In the genomic region with DNA sequence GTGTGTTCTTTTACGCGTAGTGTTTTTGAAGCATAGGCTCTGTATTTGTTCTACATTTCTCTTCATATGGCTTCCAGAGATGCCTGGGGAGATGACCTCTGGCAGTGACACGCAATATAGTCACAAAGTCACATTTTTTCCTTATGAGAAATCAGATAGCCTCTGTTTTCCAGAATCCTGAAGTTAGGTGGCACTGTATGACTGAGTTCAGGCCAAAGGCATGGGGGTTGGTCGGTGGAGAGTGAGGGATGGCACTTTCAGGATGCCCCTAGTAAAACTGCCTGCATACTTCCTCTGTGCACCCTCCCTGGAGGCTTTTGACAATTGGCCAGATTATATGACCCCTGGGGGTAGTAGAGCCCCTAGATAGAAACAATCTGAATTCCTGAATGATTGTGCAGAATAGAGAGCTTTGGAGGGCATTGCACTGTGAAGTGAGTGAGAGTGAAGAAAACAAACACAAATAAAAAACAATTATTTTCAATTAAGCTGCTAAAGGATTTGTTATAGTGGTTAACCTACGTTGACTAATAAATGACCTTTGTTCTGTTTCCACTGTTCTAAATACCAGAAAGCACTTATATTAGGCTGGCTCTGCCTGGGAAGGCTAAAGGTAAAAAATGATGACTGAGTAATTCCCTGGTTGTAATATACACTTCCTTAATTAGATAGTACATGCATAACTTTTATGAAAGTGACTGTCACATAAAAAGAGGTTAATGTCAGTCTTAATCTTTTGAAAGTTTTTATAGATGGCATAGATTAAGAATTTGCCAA, we compare ENCODE assay signal across 13 cellular contexts.
DNase-seq lines count a peak whose midpoint lies in the region; ATAC-seq and TF ChIP-seq lines count a peak whose summit lies in the region.
"Had no signal": no experiment of that assay in that cellular context is flagged by ENCODE, and none has a peak within 500 bp of the region (broad histone marks: within the 10 kb centered on the region; RNA-seq: fewer than 3 reads in every experiment).

No MANE protein-coding gene starts in this region.

- POLR2A ChIA-PET in MCF 10A (lab: Yijun Ruan, JAX), result interaction anchor here (0.8 kb wide), 1 partner anchor 12 kb away, joined by 3 read pairs; no protein-coding TSS in a partner anchor

- H3K4me2 ChIP-seq in fibroblast of lung (ENCODE audit: extremely low read depth, insufficient read depth, low read length), result no peak overlapping the region

- no peaks in the 10 kb centered on the region for H3K9me3 Mint-ChIP-seq in MCF 10A (ENCODE audit: unreplicated experiment)

- peaks cover 5% of the 10 kb centered on the region for H3K4me1 Mint-ChIP-seq in MCF 10A (ENCODE audit: insufficient read depth, unreplicated experiment)
- H3K4me1 Mint-ChIP-seq: naive B cell had no signal

- H3K27me3 ChIP-seq in breast epithelium (no peaks in the 10 kb centered on the region), SJCRH30 (no peaks in the 10 kb centered on the region), fibroblast of lung (ENCODE audit: control insufficient read depth, insufficient read depth, low read length) (no peaks in the 10 kb centered on the region)
- H3K27me3 ChIP-seq: ascending aorta, tibial nerve had no signal

- H3K4me3 ChIP-seq in breast epithelium, result no peak overlapping the region
- no peak overlapping the region for H3K4me3 ChIP-seq in SJCRH30
- H3K4me3 ChIP-seq in fibroblast of lung (replicated peaks in 1 of 4; ENCODE audit: control extremely low read depth in 1 of 4, insufficient read depth in 1 of 4, low read depth in 3 of 4, low read length in 4 of 4), result no peak overlapping the region
- H3K4me3 ChIP-seq: ascending aorta, tibial nerve had no signal

- H3K27me3 Mint-ChIP-seq in MCF 10A (ENCODE audit: insufficient read depth, unreplicated experiment), result no peaks in the 10 kb centered on the region
- H3K27me3 Mint-ChIP-seq: naive B cell had no signal

- no peaks in the 10 kb centered on the region for H3K79me2 ChIP-seq in fibroblast of lung (ENCODE audit: control insufficient read depth, insufficient read depth, low read length)

- H3K9me3 ChIP-seq in breast epithelium, result no peaks in the 10 kb centered on the region
- H3K9me3 ChIP-seq in SJCRH30 (replicated peaks), result no peaks in the 10 kb centered on the region
- no peaks in the 10 kb centered on the region for H3K9me3 ChIP-seq in fibroblast of lung (ENCODE audit: control insufficient read depth, insufficient read depth, low read depth, low read length)
- H3K9me3 ChIP-seq: ascending aorta, tibial nerve had no signal

- H3K4me3 Mint-ChIP-seq in MCF 10A (ENCODE audit: unreplicated experiment), result no peak overlapping the region
- H3K4me3 Mint-ChIP-seq: naive B cell had no signal

- no peak overlapping the region for H2AFZ ChIP-seq in fibroblast of lung (ENCODE audit: low read length)

- no peak overlapping the region for H3K27ac ChIP-seq in breast epithelium
- no peak overlapping the region for H3K27ac ChIP-seq in SJCRH30
- no peak overlapping the region for H3K27ac ChIP-seq in fibroblast of lung (ENCODE audit: insufficient read depth, low read length)
- H3K27ac ChIP-seq: ascending aorta, tibial nerve had no signal

- no peaks in the 10 kb centered on the region for H3K36me3 Mint-ChIP-seq in MCF 10A (ENCODE audit: insufficient read depth, unreplicated experiment)
- H3K36me3 Mint-ChIP-seq: naive B cell had no signal

- BruUV-seq in MCF 10A (replicated peaks; lab: Mats Ljungman, UMichigan), result no TSS peak

- H4K20me1 ChIP-seq in fibroblast of lung (ENCODE audit: control insufficient read depth, extremely low read depth, insufficient read depth, low read length), result no peaks in the 10 kb centered on the region

- H3K36me3 ChIP-seq in breast epithelium (no peaks in the 10 kb centered on the region), SJCRH30 (no peaks in the 10 kb centered on the region), fibroblast of lung (ENCODE audit: control insufficient read depth, insufficient read depth, low read length) (no peaks in the 10 kb centered on the region)
- H3K36me3 ChIP-seq: ascending aorta, tibial nerve had no signal

- DNase-seq in MCF 10A (ENCODE audit: unreplicated experiment), result peak; percentile 16
- no peak for DNase-seq in breast epithelium (ENCODE audit: low spot score in 2 of 2)
- peak; percentile 4 to 12 for DNase-seq in SJCRH30
- DNase-seq in fibroblast of lung (ENCODE audit: low read depth in 2 of 2), result peak; percentile 30 to 47
- no peak for DNase-seq in NCI-H2227 (lab: John Stamatoyannopoulos, UW; ENCODE audit: unreplicated experiment)
- no peak for DNase-seq in NCI-H774 (lab: John Stamatoyannopoulos, UW)
- DNase-seq: activated T-cell treated with anti-CD3 and anti-CD28 coated beads for 4 hours, naive B cell, Right ventricle myocardium superior had no signal

- no peak overlapping the region for H3K9ac ChIP-seq in fibroblast of lung (ENCODE audit: insufficient read depth, low read length)

- ATAC-seq in HG02884 (IDR thresholded peaks at IDR 0.05; ENCODE audit: unreplicated experiment), result no peak
- ATAC-seq in HG02642 (IDR thresholded peaks at IDR 0.05; ENCODE audit: poor library complexity, unreplicated experiment), result no peak

- no peak for TF ChIP-seq POLR2A in breast epithelium (IDR thresholded peaks at IDR 0.05)

- TF ChIP-seq CTCF in MCF 10A (IDR thresholded peaks at IDR 0.05; ENCODE audit: unreplicated experiment) (no peak), breast epithelium (IDR thresholded peaks at IDR 0.05) (no peak), fibroblast of lung (conservative IDR thresholded peaks at IDR 0.05 in 1 of 2, IDR thresholded peaks at IDR 0.05 in 1 of 2; ENCODE audit: low read depth in 1 of 2, low read length in 2 of 2) (no peak)

- H3K4me1 ChIP-seq in breast epithelium (no peaks in the 10 kb centered on the region), SJCRH30 (no peaks in the 10 kb centered on the region), fibroblast of lung (ENCODE audit: control insufficient read depth, extremely low read depth, insufficient read depth, low read length) (no peaks in the 10 kb centered on the region)
- H3K4me1 ChIP-seq: ascending aorta, tibial nerve had no signal

- CTCF ChIA-PET in MCF 10A (lab: Yijun Ruan, JAX), result interaction anchor here (0.6 kb wide), 1 partner anchor 34 kb away, joined by 3 read pairs; no protein-coding TSS in a partner anchor

- no peak overlapping the region for H3K27ac Mint-ChIP-seq in MCF 10A (ENCODE audit: low read depth, unreplicated experiment)
- H3K27ac Mint-ChIP-seq: naive B cell had no signal

- intact Hi-C loops in MCF 10A (cut with micrococcal nuclease), result no loop called here
- intact Hi-C loops in breast epithelium (cut with DNase I; ENCODE audit: low total_unique reads), result no loop called here

Comparison
In these comparisons a context has a peak if more than half of its experiments do, and no peak if none do; other contexts are left out.
1. DNase-seq: peak in MCF 10A (single experiment), SJCRH30 (2 of 2) and fibroblast of lung (2 of 2); none in breast epithelium (0 of 2), NCI-H2227 (single experiment) and NCI-H774 (single experiment).